ENCODE assay signal across 8 cellular contexts in genomic region chr2:104938226-104938941, GRCh38.
A peak's percentile ranks its signal among the peaks of the same experiment; 100 is the strongest.
DNase-seq lines count a peak whose midpoint lies in the region; ATAC-seq and TF ChIP-seq lines count a peak whose summit lies in the region.

No MANE protein-coding gene starts in this region.

- intact Hi-C loops in Right ventricle myocardium superior (cut with DNase I), result no loop called here

- no peak overlapping the region for H3K4me3 ChIP-seq in tibial nerve

- TF ChIP-seq CTCF in mesothelial cell of epicardium (IDR thresholded peaks at IDR 0.05; ENCODE audit: unreplicated experiment) (no peak), tibial nerve (IDR thresholded peaks at IDR 0.05) (no peak)

- H3K9me3 ChIP-seq in tibial nerve, result no peaks in the 10 kb centered on the region

- peaks cover 1 to 12% (median 2%) of the 10 kb centered on the region in 5 donors for H3K27me3 Mint-ChIP-seq in naive thymus-derived CD8-positive, alpha-beta T cell
- H3K27me3 Mint-ChIP-seq in mesothelial cell of epicardium (ENCODE audit: low read depth), result peaks cover 1% of the 10 kb centered on the region

- H3K36me3 Mint-ChIP-seq in naive thymus-derived CD8-positive, alpha-beta T cell, result no peaks in the 10 kb centered on the region
- H3K36me3 Mint-ChIP-seq in mesothelial cell of epicardium, result no peaks in the 10 kb centered on the region

- TF ChIP-seq POLR2A in GM18505 (IDR thresholded peaks at IDR 0.05; ENCODE audit: borderline replicate concordance, extremely low read depth, insufficient read depth, insufficient read length) (no peak), tibial nerve (IDR thresholded peaks at IDR 0.05) (no peak)

- no peak for TF ChIP-seq EP300 in tibial nerve (IDR thresholded peaks at IDR 0.05)

- POLR2A ChIA-PET in naive thymus-derived CD8-positive, alpha-beta T cell (lab: Charles Lee), result no interaction called here

- DNase-seq in naive thymus-derived CD8-positive, alpha-beta T cell, result peak in 2 of 10 donors; percentile 6
- DNase-seq in mesothelial cell of epicardium (ENCODE audit: low spot score in 2 of 2, unreplicated experiment in 2 of 2) (no peak), Right ventricle myocardium superior (no peak), tibial nerve (ENCODE audit: low spot score in 2 of 2) (no peak), NCI-H1930 (lab: John Stamatoyannopoulos, UW) (no peak)

- peak overlapping the region in 8 of 10 donors; percentile 4 to 77 (median 54) for H3K4me3 Mint-ChIP-seq in naive thymus-derived CD8-positive, alpha-beta T cell
- H3K4me3 Mint-ChIP-seq in mesothelial cell of epicardium, result no peak overlapping the region

- H3K4me1 ChIP-seq in tibial nerve, result no peaks in the 10 kb centered on the region

- H3K9me3 Mint-ChIP-seq in naive thymus-derived CD8-positive, alpha-beta T cell, result no peaks in the 10 kb centered on the region
- H3K9me3 Mint-ChIP-seq in mesothelial cell of epicardium, result no peaks in the 10 kb centered on the region

- H3K27me3 ChIP-seq in tibial nerve, result no peaks in the 10 kb centered on the region

- no peak overlapping the region for H3K27ac ChIP-seq in tibial nerve

- no peaks in the 10 kb centered on the region for H3K36me3 ChIP-seq in tibial nerve

- peak overlapping the region in 4 of 10 donors; percentile 2 to 88 (median 46) for H3K27ac Mint-ChIP-seq in naive thymus-derived CD8-positive, alpha-beta T cell
- H3K27ac Mint-ChIP-seq in mesothelial cell of epicardium, result no peak overlapping the region

- WGBS in tibial nerve, 2 donors, result 69 to 80% methylated on average over 10 of the region's 10 CpGs

- ATAC-seq in GM18505 (IDR thresholded peaks at IDR 0.05; ENCODE audit: unreplicated experiment) (peak; percentile 97), GM21423 (IDR thresholded peaks at IDR 0.05; ENCODE audit: unreplicated experiment) (peak; percentile 75), HG03280 (IDR thresholded peaks at IDR 0.05; ENCODE audit: unreplicated experiment) (peak; percentile 81), Right ventricle myocardium superior (ENCODE audit: poor library complexity) (no peak)
- peak in 1 of 2 donors; percentile 40 for ATAC-seq in naive thymus-derived CD8-positive, alpha-beta T cell

- H3K4me1 Mint-ChIP-seq in naive thymus-derived CD8-positive, alpha-beta T cell, result peaks cover 0 to 15% (median 7%) of the 10 kb centered on the region in 4 donors
- no peaks in the 10 kb centered on the region for H3K4me1 Mint-ChIP-seq in mesothelial cell of epicardium
